ENCODE assay signal across 7 cellular contexts in the genomic region with DNA sequence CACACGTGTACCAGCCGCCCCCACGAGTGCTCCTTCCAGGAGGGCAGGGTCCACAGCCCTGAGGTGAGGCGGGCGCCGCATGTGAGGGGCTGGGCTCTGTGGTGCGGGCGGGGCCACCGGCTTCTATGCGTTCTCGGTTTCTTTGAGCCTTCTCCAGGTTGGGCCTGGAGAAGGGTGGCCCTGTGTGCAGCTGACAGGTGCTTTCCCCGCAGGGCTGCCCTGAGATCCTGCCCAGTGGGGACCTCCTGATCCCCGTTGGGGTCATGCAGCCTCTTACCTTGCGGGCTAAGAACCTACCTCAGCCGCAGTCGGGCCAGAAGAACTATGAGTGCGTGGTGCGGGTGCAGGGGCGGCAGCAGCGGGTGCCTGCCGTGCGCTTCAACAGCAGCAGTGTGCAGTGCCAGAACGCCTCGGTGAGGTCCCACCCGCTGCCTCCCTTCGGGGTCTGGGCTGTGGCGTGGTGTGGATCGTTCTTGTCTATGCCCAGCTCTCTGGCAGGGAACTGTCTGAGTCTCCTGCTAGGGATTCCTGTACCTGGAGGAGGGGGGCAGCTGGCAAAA.
"Had no signal": no experiment of that assay in that cellular context is flagged by ENCODE, and none has a peak within 500 bp of the region (broad histone marks: within the 10 kb centered on the region; RNA-seq: fewer than 3 reads in every experiment).

No MANE protein-coding gene starts in this region.

- H3K27ac ChIP-seq: HL-60, KMS-11 had no signal

- ATAC-seq: HepG2, K562 had no signal

- H3K4me2 ChIP-seq: KMS-11 had no signal

- H3K9ac ChIP-seq: KMS-11 had no signal

- DNase-seq: KBM-7, KG1 had no signal

- H3K27me3 Mint-ChIP-seq: IgD-negative memory B cell had no signal

- H3K9me3 Mint-ChIP-seq: IgD-negative memory B cell had no signal

- H3K4me3 Mint-ChIP-seq: IgD-negative memory B cell had no signal

- H3K4me3 ChIP-seq: K562 had no signal

- H3K27ac Mint-ChIP-seq: IgD-negative memory B cell had no signal

- H3K36me3 Mint-ChIP-seq: IgD-negative memory B cell had no signal
